ENCODE assay signal across 17 cellular contexts in the genomic region with DNA sequence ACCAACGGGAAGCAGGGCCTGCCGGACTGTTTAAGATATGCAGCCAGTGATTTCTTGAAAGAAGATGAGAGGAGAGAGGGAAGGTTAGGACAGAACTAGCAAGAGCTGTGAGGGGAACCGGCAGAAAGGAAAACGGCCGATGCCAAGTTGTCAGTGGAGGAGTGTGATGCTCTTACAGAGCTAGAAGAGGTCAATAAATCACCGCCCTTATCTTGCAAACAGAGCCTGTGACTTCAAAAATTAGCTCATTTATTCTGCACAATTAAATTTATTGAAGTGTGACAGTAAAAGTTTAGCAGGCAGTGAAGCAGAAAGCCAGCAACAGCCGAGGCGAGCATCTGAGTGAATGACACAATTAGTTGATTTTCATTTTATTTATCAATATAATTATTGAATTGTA.
DNase-seq lines count a peak whose midpoint lies in the region; TF ChIP-seq lines count a peak whose summit lies in the region.
"Had no signal": no experiment of that assay in that cellular context is flagged by ENCODE, and none has a peak within 500 bp of the region (broad histone marks: within the 10 kb centered on the region; RNA-seq: fewer than 3 reads in every experiment).

No MANE protein-coding gene starts in this region.

- no peak for TF ChIP-seq POLR2A in esophagus muscularis mucosa (IDR thresholded peaks at IDR 0.05; ENCODE audit: low read depth)

- H3K27me3 Mint-ChIP-seq in activated T-helper 1 cell treated with anti-CD3 and anti-CD28 coated beads, Interleukin-12 subunit alpha, Interleukin-12 subunit beta, Interleukin-2, Interleukin-4 antibody, amounts not matched to agents 30 ng/mL and 10 ng/mL and 1 ng/mL, durations not matched to agents 14 hours and 24 hours and 36 hours (ENCODE audit: insufficient read depth): peaks cover 2% of the 10 kb centered on the region

- H3K27me3 ChIP-seq in esophagus muscularis mucosa: no peaks in the 10 kb centered on the region
- no peaks in the 10 kb centered on the region for H3K27me3 ChIP-seq in HAP-1 (ENCODE audit: low read depth)
- H3K27me3 ChIP-seq: sigmoid colon, SJCRH30, suprapubic skin had no signal

- peak overlapping the region; percentile 53 to 72 (median 58) for H3K27ac ChIP-seq in esophagus muscularis mucosa (replicated peaks in 1 of 4)
- H3K27ac ChIP-seq: SJCRH30, suprapubic skin had no signal

- H3K4me1 Mint-ChIP-seq in activated T-helper 1 cell treated with anti-CD3 and anti-CD28 coated beads, Interleukin-12 subunit alpha, Interleukin-12 subunit beta, Interleukin-2, Interleukin-4 antibody, amounts not matched to agents 30 ng/mL and 10 ng/mL and 1 ng/mL, durations not matched to agents 14 hours and 24 hours and 36 hours (ENCODE audit: low read depth): no peaks in the 10 kb centered on the region

- H3K4me3 Mint-ChIP-seq in activated T-helper 1 cell treated with anti-CD3 and anti-CD28 coated beads, Interleukin-12 subunit alpha, Interleukin-12 subunit beta, Interleukin-2, Interleukin-4 antibody, amounts not matched to agents 30 ng/mL and 10 ng/mL and 1 ng/mL, durations not matched to agents 14 hours and 24 hours and 36 hours: no peak overlapping the region

- H3K27ac Mint-ChIP-seq in activated T-helper 1 cell treated with anti-CD3 and anti-CD28 coated beads, Interleukin-12 subunit alpha, Interleukin-12 subunit beta, Interleukin-2, Interleukin-4 antibody, amounts not matched to agents 30 ng/mL and 10 ng/mL and 1 ng/mL, durations not matched to agents 14 hours and 24 hours and 36 hours: no peak overlapping the region

- in situ Hi-C loops in HAP-1 (cut with MboI; ENCODE audit: low sequenced_read_pairs): no loop called here

- H3K9me3 Mint-ChIP-seq in activated T-helper 1 cell treated with anti-CD3 and anti-CD28 coated beads, Interleukin-12 subunit alpha, Interleukin-12 subunit beta, Interleukin-2, Interleukin-4 antibody, amounts not matched to agents 30 ng/mL and 10 ng/mL and 1 ng/mL, durations not matched to agents 14 hours and 24 hours and 36 hours: no peaks in the 10 kb centered on the region

- H3K9me3 ChIP-seq in esophagus muscularis mucosa (no peaks in the 10 kb centered on the region), HAP-1 (no peaks in the 10 kb centered on the region)
- H3K9me3 ChIP-seq: sigmoid colon, SJCRH30, suprapubic skin had no signal

- DNase-seq in DMS79 treated with DMSO at 0.1 percent for 48 hours (lab: John Stamatoyannopoulos, UW) (peak; percentile 94), NCI-H146 treated with DMSO at 0.1 percent for 48 hours (lab: John Stamatoyannopoulos, UW; ENCODE audit: unreplicated experiment) (peak; percentile 27), esophagus muscularis mucosa (ENCODE audit: extremely low spot score) (no peak), retina (peak; percentile 24), HAP-1 (ENCODE audit: low spot score in 2 of 2) (no peak), SW480 (ENCODE audit: low spot score) (no peak)
- no peak for DNase-seq in activated T-helper 1 cell treated with anti-CD3 and anti-CD28 coated beads, Interleukin-12 subunit alpha, Interleukin-12 subunit beta, Interleukin-2, Interleukin-4 antibody, amounts not matched to agents 30 ng/mL and 10 ng/mL and 1 ng/mL, durations not matched to agents 14 hours and 24 hours and 36 hours (ENCODE audit: low spot score)
- DNase-seq: activated CD4-positive, alpha-beta T cell treated with anti-CD3 and anti-CD28 coated beads for 48 hours; activated CD8-positive, alpha-beta memory T cell treated with anti-CD3 and anti-CD28 coated beads, Interleukin-2, amount 50 U/mL, for 48 hours; DMS153; glutamatergic neuron; mesenchymal stem cell; occipital lobe; sigmoid colon; SJCRH30; stimulated activated CD4-positive, alpha-beta T cell treated with anti-CD3 and anti-CD28 coated beads, Interleukin-4, amount 100 ng/mL, for 1 hour had no signal

- intact Hi-C loops in esophagus muscularis mucosa (cut with DNase I): no loop called here
- intact Hi-C loops in activated T-helper 1 cell treated with anti-CD3 and anti-CD28 coated beads, Interleukin-12 subunit alpha, Interleukin-12 subunit beta, Interleukin-2, Interleukin-4 antibody, amounts not matched to agents 30 ng/mL and 10 ng/mL and 1 ng/mL, durations not matched to agents 14 hours and 24 hours and 36 hours (cut with micrococcal nuclease): no loop called here

- TF ChIP-seq EP300 in esophagus muscularis mucosa (IDR thresholded peaks at IDR 0.05): no peak

- peak in 1 of 3 experiments; percentile 6 for TF ChIP-seq CTCF in esophagus muscularis mucosa (IDR thresholded peaks at IDR 0.05)

- H3K4me3 ChIP-seq in esophagus muscularis mucosa (no peak overlapping the region), HAP-1 (no peak overlapping the region)
- H3K4me3 ChIP-seq: sigmoid colon, SJCRH30, suprapubic skin had no signal

- H3K36me3 ChIP-seq in esophagus muscularis mucosa (no peaks in the 10 kb centered on the region), HAP-1 (replicated peaks) (no peaks in the 10 kb centered on the region)
- H3K36me3 ChIP-seq: sigmoid colon, SJCRH30, suprapubic skin had no signal

- H3K36me3 Mint-ChIP-seq in activated T-helper 1 cell treated with anti-CD3 and anti-CD28 coated beads, Interleukin-12 subunit alpha, Interleukin-12 subunit beta, Interleukin-2, Interleukin-4 antibody, amounts not matched to agents 30 ng/mL and 10 ng/mL and 1 ng/mL, durations not matched to agents 14 hours and 24 hours and 36 hours (ENCODE audit: low read depth): no peaks in the 10 kb centered on the region

- WGBS in esophagus muscularis mucosa: 21% methylated on average over 8 of the region's 8 CpGs

- H3K4me1 ChIP-seq in esophagus muscularis mucosa (peaks cover 0 to 58% (median 49%) of the 10 kb centered on the region in 4 donors), HAP-1 (no peaks in the 10 kb centered on the region)
- H3K4me1 ChIP-seq: SJCRH30 had no signal

Comparison
In these comparisons a context has a peak if more than half of its experiments do, and no peak if none do; other contexts are left out.
1. DNase-seq: peak in DMS79 treated with DMSO at 0.1 percent for 48 hours (single experiment), NCI-H146 treated with DMSO at 0.1 percent for 48 hours (single experiment) and retina (single experiment); none in esophagus muscularis mucosa (single experiment), HAP-1 (0 of 2), SW480 (single experiment) and activated T-helper 1 cell treated with anti-CD3 and anti-CD28 coated beads, Interleukin-12 subunit alpha, Interleukin-12 subunit beta, Interleukin-2, Interleukin-4 antibody, amounts not matched to agents 30 ng/mL and 10 ng/mL and 1 ng/mL, durations not matched to agents 14 hours and 24 hours and 36 hours (single experiment).